ENCODE assay signal across 17 cellular contexts in genomic region chr3:37934631-37935289, GRCh38. TPM values are rescaled to one million over a fixed set of nuclear protein-coding genes. Genes with fewer than 3 reads are reported as not detected.
DNase-seq lines count a peak whose midpoint lies in the region; ATAC-seq and TF ChIP-seq lines count a peak whose summit lies in the region.
"Had no signal": no experiment of that assay in that cellular context is flagged by ENCODE, and none has a peak within 500 bp of the region (broad histone marks: within the 10 kb centered on the region; RNA-seq: fewer than 3 reads in every experiment).

No MANE protein-coding gene starts in this region.

- no peaks in the 10 kb centered on the region for H3K36me3 ChIP-seq in colonic mucosa
- no peaks in the 10 kb centered on the region for H3K36me3 ChIP-seq in left lung
- no peaks in the 10 kb centered on the region for H3K36me3 ChIP-seq in smooth muscle cell (ENCODE audit: low read depth)
- no peaks in the 10 kb centered on the region for H3K36me3 ChIP-seq in tibial nerve
- H3K36me3 ChIP-seq: Peyer's patch had no signal

- H3K4me1 ChIP-seq in colonic mucosa (peaks cover 14% of the 10 kb centered on the region), left lung (peaks cover 24 to 36% of the 10 kb centered on the region in 2 donors), smooth muscle cell (ENCODE audit: low read depth) (peaks cover 27% of the 10 kb centered on the region), tibial nerve (peaks cover 0 to 88% (median 42%) of the 10 kb centered on the region in 4 donors)

- H3K9me3 ChIP-seq in colonic mucosa (no peaks in the 10 kb centered on the region), left lung (no peaks in the 10 kb centered on the region), smooth muscle cell (replicated peaks; ENCODE audit: low read depth) (no peaks in the 10 kb centered on the region), tibial nerve (no peaks in the 10 kb centered on the region)
- H3K9me3 ChIP-seq: Peyer's patch had no signal

- H3K27ac ChIP-seq in colonic mucosa, result peak overlapping the region; percentile 39
- peak overlapping the region; percentile 40 to 59 for H3K27ac ChIP-seq in left lung
- peak overlapping the region; percentile 74 for H3K27ac ChIP-seq in smooth muscle cell (ENCODE audit: low read depth)
- peak overlapping the region in 2 of 4 donors; percentile 80 to 85 for H3K27ac ChIP-seq in tibial nerve
- H3K27ac ChIP-seq: C4-2B had no signal

- no peak overlapping the region for H3K4me3 ChIP-seq in colonic mucosa
- H3K4me3 ChIP-seq in left lung, result no peak overlapping the region
- no peak overlapping the region for H3K4me3 ChIP-seq in smooth muscle cell
- no peak overlapping the region for H3K4me3 ChIP-seq in tibial nerve
- H3K4me3 ChIP-seq: hepatocyte, Peyer's patch had no signal

- 73% methylated on average over 8 of the region's 8 CpGs for WGBS in smooth muscle cell (ENCODE audit: low lambda C conversion rate)
- 55 to 64% methylated on average over 8 of the region's 8 CpGs for WGBS in tibial nerve, 2 donors

- no peaks in the 10 kb centered on the region for H4K20me1 ChIP-seq in smooth muscle cell (ENCODE audit: low read depth)

- H2AFZ ChIP-seq in smooth muscle cell (ENCODE audit: low read depth), result no peak overlapping the region
- H2AFZ ChIP-seq: hepatocyte had no signal

- peaks cover 18% of the 10 kb centered on the region for H3F3A ChIP-seq in smooth muscle cell (ENCODE audit: low read depth)

- DNase-seq in LHCN-M2 (ENCODE audit: low read depth), result peak; percentile 74
- no peak for DNase-seq in colonic mucosa
- DNase-seq in left lung, result no peak
- no peak for DNase-seq in smooth muscle cell (lab: John Stamatoyannopoulos, UW; ENCODE audit: unreplicated experiment)
- no peak for DNase-seq in NCI-H524 (lab: John Stamatoyannopoulos, UW)
- DNase-seq in tibial nerve (ENCODE audit: low spot score in 2 of 2), result no peak
- DNase-seq in cerebellar nuclear complex (lab: John Stamatoyannopoulos, UW), result no peak
- DNase-seq: effector CD8-positive, alpha-beta T cell; H9; NCI-H1417 treated with DMSO at 0.1 percent for 48 hours; NCI-H510A; Peyer's patch; stimulated activated naive CD8-positive, alpha-beta T cell treated with anti-CD3 and anti-CD28 coated beads, Interleukin-15, Interleukin-2, amounts not matched to agents 100 U/mL and 50 U/mL, for 24 hours had no signal

- ATAC-seq in left lung (peak; percentile 13), GM21515 (IDR thresholded peaks at IDR 0.05; ENCODE audit: unreplicated experiment) (no peak)
- ATAC-seq: activated naive CD4-positive, alpha-beta T cell treated with anti-CD3 and anti-CD28 coated beads, Interleukin-2, amount 50 U/mL, for 72 hours; stimulated activated naive CD8-positive, alpha-beta T cell treated with anti-CD3 and anti-CD28 coated beads, Interleukin-15, Interleukin-2, amounts not matched to agents 100 U/mL and 50 U/mL, for 24 hours had no signal

- intact Hi-C loops in colonic mucosa (cut with DNase I), result no loop called here
- intact Hi-C loops in left lung (cut with DNase I), result no loop called here

- H3K27me3 ChIP-seq in colonic mucosa (no peaks in the 10 kb centered on the region), left lung (no peaks in the 10 kb centered on the region), smooth muscle cell (ENCODE audit: low read depth) (no peaks in the 10 kb centered on the region), tibial nerve (no peaks in the 10 kb centered on the region)
- H3K27me3 ChIP-seq: hepatocyte, Peyer's patch had no signal

- TF ChIP-seq EP300 in tibial nerve (IDR thresholded peaks at IDR 0.05), result no peak

- no peak for TF ChIP-seq POLR2A in tibial nerve (IDR thresholded peaks at IDR 0.05)

- peaks cover 55% of the 10 kb centered on the region for H3K79me2 ChIP-seq in smooth muscle cell (ENCODE audit: low read depth)

- peak overlapping the region in 1 of 2 donors; percentile 13 for H3K9ac ChIP-seq in colonic mucosa (ENCODE audit: low read depth in 2 of 2, low read length in 2 of 2)
- no peak overlapping the region for H3K9ac ChIP-seq in smooth muscle cell (ENCODE audit: low read depth)

- TF ChIP-seq CTCF in colonic mucosa (IDR thresholded peaks at IDR 0.05) (no peak), left lung (IDR thresholded peaks at IDR 0.05) (no peak), smooth muscle cell (IDR thresholded peaks at IDR 0.05; ENCODE audit: borderline replicate concordance, insufficient read depth, poor library complexity, severe bottlenecking) (no peak), tibial nerve (IDR thresholded peaks at IDR 0.05) (no peak)

- H3K4me2 ChIP-seq in smooth muscle cell, result peak overlapping the region; percentile 53

RNA-seq across cellular contexts. Expression of gene VILL, which starts 55.8 kb away (rescaled TPM):
- 8.4 and 8.8 TPM in 2 replicates for total RNA-seq in LHCN-M2 (2014; rRNA removed)
- polyA plus RNA-seq in LHCN-M2 (2012), result 3.0 TPM
- 100 to 1,000 TPM; 155 to 166 TPM for total RNA-seq in colonic mucosa
- total RNA-seq in left lung, result 10 to 100 TPM; 29.0 to 36.9 TPM
- total RNA-seq in smooth muscle cell, result 3.4 and 3.8 TPM in 2 replicates
- 2.3 and 5.6 TPM in 2 replicates for polyA plus RNA-seq in smooth muscle cell
- 10 to 100 TPM; 13.6 to 16.5 (median 15.3) TPM for total RNA-seq in tibial nerve

Comparison
In these comparisons a context has a peak if more than half of its experiments do, and no peak if none do; other contexts are left out.
1. RNA of gene VILL, which starts 55.8 kb away (total RNA-seq): 155 to 166 TPM in colonic mucosa; 29.0 to 36.9 TPM in left lung, 13.6 to 16.5 TPM in tibial nerve, 8.4 to 8.8 TPM in LHCN-M2 and 3.4 to 3.8 TPM in smooth muscle cell; every median in the first group is over 4 times any median in the second.